Comparison of ENCODE assay signal across 28 cellular contexts in the genomic region with DNA sequence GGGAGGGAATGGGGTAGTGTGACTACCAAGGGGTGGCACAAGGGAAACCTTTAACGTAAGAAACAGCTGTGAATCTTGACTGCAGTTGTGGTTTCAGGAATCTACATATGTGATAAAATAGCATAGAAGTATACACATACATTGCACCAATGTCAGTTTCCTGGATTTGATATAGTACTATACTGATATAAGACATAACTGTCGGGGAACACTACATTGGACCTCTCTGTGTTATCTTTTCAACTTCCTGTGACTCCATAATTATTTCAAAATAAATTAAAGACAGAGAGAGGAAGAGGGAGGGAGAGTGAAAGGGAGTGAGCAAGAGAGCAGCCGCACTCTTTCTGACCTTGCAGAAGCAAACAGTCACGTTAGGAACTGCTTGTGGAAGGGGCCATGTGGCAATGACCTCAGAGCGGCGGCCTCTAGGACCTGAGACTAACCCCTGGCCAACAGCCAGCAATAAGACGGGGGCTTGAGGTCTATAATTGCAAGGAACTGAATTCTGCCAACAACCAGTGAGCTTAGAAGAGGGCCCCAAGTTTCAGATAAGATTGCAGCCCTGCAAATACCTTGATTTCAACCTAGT. TPM values are rescaled to one million over a fixed set of nuclear protein-coding genes. Genes with fewer than 3 reads are reported as not detected.
DNase-seq lines count a peak whose midpoint lies in the region; ATAC-seq, FAIRE-seq and TF ChIP-seq lines count a peak whose summit lies in the region.
"Had no signal": no experiment of that assay in that cellular context is flagged by ENCODE, and none has a peak within 500 bp of the region (broad histone marks: within the 10 kb centered on the region; RNA-seq: fewer than 3 reads in every experiment).

No MANE protein-coding gene starts in this region.

- peak; percentile 30 for DNase-seq in SKM-1 (lab: John Stamatoyannopoulos, UW; ENCODE audit: unreplicated experiment)
- peak; percentile 61 for DNase-seq in fibroblast of pulmonary artery (ENCODE audit: low read depth)
- peak; percentile 28 for DNase-seq in HepG2 (ENCODE audit: low spot score)
- DNase-seq in NCI-H69 (lab: John Stamatoyannopoulos, UW) = no peak
- DNase-seq in HK-2 (ENCODE audit: unreplicated experiment) = no peak
- DNase-seq in activated CD4-positive, alpha-beta T cell treated with anti-CD3 and anti-CD28 coated beads, Interleukin-2, amount 50 U/mL, for 1 hour = no peak
- no peak for DNase-seq in activated naive CD8-positive, alpha-beta T cell treated with anti-CD3 and anti-CD28 coated beads, Interleukin-2, amount 50 U/mL, for 24 hours
- DNase-seq: 8988T; ACHN; AML-193; BE2C; CD4-positive, alpha-beta T cell; CD8-positive, alpha-beta memory T cell; DMS 273 treated with DMSO at 0.1 percent for 48 hours; DMS79; EL; GDM1; GOT3; HFFc6 had no signal

- ATAC-seq in HepG2 = no peak
- ATAC-seq in activated naive CD8-positive, alpha-beta T cell treated with anti-CD3 and anti-CD28 coated beads, Interleukin-2, amount 50 U/mL, for 24 hours = no peak
- ATAC-seq: A549, GM12878 had no signal

- no peak overlapping the region for H3K9ac ChIP-seq in HepG2 (ENCODE audit: insufficient read depth, low read depth, low read length)
- H3K9ac ChIP-seq: BLaER1 treated with 17β-estradiol and CSF1 and Interleukin-3, amounts not matched to agents 10 nM and 100 nM had no signal

- no peaks in the 10 kb centered on the region for H4K20me1 ChIP-seq in HepG2 (ENCODE audit: insufficient read depth, low read length)

- peak overlapping the region; percentile 76 to 90 (median 81) for H3K27ac Mint-ChIP-seq in nephron
- no peak overlapping the region for H3K27ac Mint-ChIP-seq in activated naive CD8-positive, alpha-beta T cell treated with anti-CD3 and anti-CD28 coated beads, Interleukin-2, amount 50 U/mL, for 24 hours
- H3K27ac Mint-ChIP-seq: CD4-positive, alpha-beta T cell; CD8-positive, alpha-beta memory T cell; HFFc6 had no signal

- H3K4me2 ChIP-seq in HepG2 (ENCODE audit: low read depth, low read length) = peak overlapping the region; percentile 59
- H3K4me2 ChIP-seq: A549; BLaER1 treated with 17β-estradiol and CSF1 and Interleukin-3, amounts not matched to agents 10 nM and 100 nM had no signal

- TF ChIP-seq POLR2A in HepG2 (IDR thresholded peaks at IDR 0.05; ENCODE audit: insufficient read depth in 1 of 2, low read depth in 2 of 2, low read length in 2 of 2) = no peak

- no peaks in the 10 kb centered on the region for H3K79me2 ChIP-seq in HepG2 (ENCODE audit: insufficient read depth, low read length)

- peaks cover 61% of the 10 kb centered on the region for H3K4me1 ChIP-seq in HepG2 (ENCODE audit: insufficient read depth, low read length)
- H3K4me1 ChIP-seq: A549; BE2C; BLaER1 treated with 17β-estradiol and CSF1 and Interleukin-3, amounts not matched to agents 10 nM and 100 nM had no signal

- no peak for TF ChIP-seq RAD21 in HepG2 (CRISPR knock-in tag; IDR thresholded peaks at IDR 0.05)

- H3K27me3 ChIP-seq in HepG2 (ENCODE audit: control insufficient read depth in 1 of 2, insufficient read depth in 2 of 2, low read length in 2 of 2) = no peaks in the 10 kb centered on the region
- H3K27me3 ChIP-seq: BE2C had no signal

- no peaks in the 10 kb centered on the region for H3K36me3 Mint-ChIP-seq in nephron (ENCODE audit: low read depth)
- H3K36me3 Mint-ChIP-seq in activated naive CD8-positive, alpha-beta T cell treated with anti-CD3 and anti-CD28 coated beads, Interleukin-2, amount 50 U/mL, for 24 hours (ENCODE audit: low read depth) = no peaks in the 10 kb centered on the region
- H3K36me3 Mint-ChIP-seq: CD14-positive monocyte; CD8-positive, alpha-beta memory T cell had no signal

- POLR2A ChIA-PET in HepG2 (lab: Yijun Ruan, JAX) = interaction anchor here (1.2 kb wide), 1 partner anchor 50 kb away, joined by 3 read pairs; no protein-coding TSS in a partner anchor

- H3K36me3 ChIP-seq in HepG2 (replicated peaks in 1 of 2; ENCODE audit: control insufficient read depth in 1 of 2, insufficient read depth in 2 of 2, low read length in 2 of 2) = no peaks in the 10 kb centered on the region
- H3K36me3 ChIP-seq: BE2C; BLaER1 treated with 17β-estradiol and CSF1 and Interleukin-3, amounts not matched to agents 10 nM and 100 nM; HAP-1 had no signal

- no peak overlapping the region for H2AFZ ChIP-seq in HepG2 (ENCODE audit: low read length)

- peaks cover 35% of the 10 kb centered on the region for H3K4me1 Mint-ChIP-seq in nephron
- no peaks in the 10 kb centered on the region for H3K4me1 Mint-ChIP-seq in activated naive CD8-positive, alpha-beta T cell treated with anti-CD3 and anti-CD28 coated beads, Interleukin-2, amount 50 U/mL, for 24 hours
- H3K4me1 Mint-ChIP-seq: CD8-positive, alpha-beta memory T cell had no signal

- H3K4me3 ChIP-seq in fibroblast of pulmonary artery (replicated peaks; ENCODE audit: low read depth, low read length) (no peak overlapping the region), HepG2 (replicated peaks in 1 of 3; ENCODE audit: insufficient read depth in 1 of 3, low read depth in 2 of 3, low read length in 3 of 3) (peak overlapping the region; percentile 10 to 42 (median 37); a peak in 2 of 6 replicates)
- H3K4me3 ChIP-seq: A549; BLaER1 treated with 17β-estradiol and CSF1 and Interleukin-3, amounts not matched to agents 10 nM and 100 nM; GM12878; HAP-1 had no signal

- H3K4me3 Mint-ChIP-seq in nephron = peak overlapping the region in 1 of 3 experiments; percentile 15
- H3K4me3 Mint-ChIP-seq in activated naive CD8-positive, alpha-beta T cell treated with anti-CD3 and anti-CD28 coated beads, Interleukin-2, amount 50 U/mL, for 24 hours = no peak overlapping the region
- H3K4me3 Mint-ChIP-seq: CD14-positive monocyte; CD4-positive, alpha-beta T cell; CD8-positive, alpha-beta memory T cell; HFFc6 had no signal

- no peaks in the 10 kb centered on the region for H3K27me3 Mint-ChIP-seq in nephron (ENCODE audit: low read depth)
- no peaks in the 10 kb centered on the region for H3K27me3 Mint-ChIP-seq in activated naive CD8-positive, alpha-beta T cell treated with anti-CD3 and anti-CD28 coated beads, Interleukin-2, amount 50 U/mL, for 24 hours
- H3K27me3 Mint-ChIP-seq: CD4-positive, alpha-beta T cell had no signal

- FAIRE-seq in HepG2 (lab: Jason Lieb, UNC) = peak; percentile 73
- FAIRE-seq: A549, D721Med, GM12878, GM18507, H54 had no signal

- TF ChIP-seq EP300 in HepG2 (IDR thresholded peaks at IDR 0.05; ENCODE audit: low read depth in 2 of 2, low read length in 2 of 2) (no peak), HepG2 (CRISPR knock-in tag; IDR thresholded peaks at IDR 0.05; ENCODE audit: borderline replicate concordance) (no peak)

- H3K9me3 Mint-ChIP-seq in nephron = peaks cover 12% of the 10 kb centered on the region
- no peaks in the 10 kb centered on the region for H3K9me3 Mint-ChIP-seq in activated naive CD8-positive, alpha-beta T cell treated with anti-CD3 and anti-CD28 coated beads, Interleukin-2, amount 50 U/mL, for 24 hours
- H3K9me3 Mint-ChIP-seq: CD4-positive, alpha-beta T cell; HFFc6 had no signal

- WGBS in HepG2 (ENCODE audit: low lambda C conversion rate) = 13% methylated on average over 4 of the region's 7 CpGs

- H3K27ac ChIP-seq in HepG2 (ENCODE audit: extremely low read length, insufficient read depth, low read length) = no peak overlapping the region
- H3K27ac ChIP-seq: A549; BLaER1 treated with 17β-estradiol and CSF1 and Interleukin-3, amounts not matched to agents 10 nM and 100 nM had no signal

- intact Hi-C loops in HepG2 (cut with micrococcal nuclease; ENCODE audit: unreplicated experiment) = no loop called here

- TF ChIP-seq CTCF in fibroblast of pulmonary artery (IDR thresholded peaks at IDR 0.05; ENCODE audit: low read length, missing control alignments) (no peak), HepG2 (CRISPR knock-in tag; IDR thresholded peaks at IDR 0.05) (no peak), nephron (IDR thresholded peaks at IDR 0.05; ENCODE audit: unreplicated experiment in 3 of 3) (no peak)

- CTCF ChIA-PET in HepG2 (lab: Yijun Ruan, JAX; ENCODE audit: low intra/inter-chr PET ratio, low total read pairs) = no interaction called here

- H3K9me3 ChIP-seq in HepG2 (ENCODE audit: low read length) = no peaks in the 10 kb centered on the region
- H3K9me3 ChIP-seq: A549, BE2C, HAP-1 had no signal

- BruUV-seq in HepG2 (replicated peaks; lab: Mats Ljungman, UMichigan) = no TSS peak

- in situ Hi-C loops in HepG2 (cut with HindIII; ENCODE audit: extremely low pct_ligation_motif_present, low pct_unique_long_range_greater_than_20kb) = no loop called here

TF ChIP-seq in HepG2, 621 proteins besides CTCF, POLR2A, EP300 and RAD21 (continues in another document):
- TF ChIP-seq ZNF180 (CRISPR knock-in tag; IDR thresholded peaks at IDR 0.05; ENCODE audit: borderline replicate concordance, low read depth) (no peak), ZNF432 (CRISPR knock-in tag; IDR thresholded peaks at IDR 0.05; ENCODE audit: borderline replicate concordance) (no peak), FOSL2 (CRISPR knock-in tag; IDR thresholded peaks at IDR 0.05) (0 out of 2 replicates have a peak, but pooled peaks have one; percentile 6)
- TF ChIP-seq, protein P1, sequence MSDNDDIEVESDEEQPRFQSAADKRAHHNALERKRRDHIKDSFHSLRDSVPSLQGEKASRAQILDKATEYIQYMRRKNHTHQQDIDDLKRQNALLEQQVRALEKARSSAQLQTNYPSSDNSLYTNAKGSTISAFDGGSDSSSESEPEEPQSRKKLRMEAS (IDR thresholded peaks at IDR 0.05) = 0 out of 2 replicates have a peak, but pooled peaks have one; percentile 38

RNA-seq across cellular contexts. Expression of a gene that starts 47.4 kb away (rescaled TPM):
- 3.0 and 4.0 TPM in 2 replicates for total RNA-seq in HepG2 (2016; rRNA removed; fragmentation: Illumina TruSeq; extraction: Trizol)
- 0.51 and 0.53 TPM in 2 replicates for total RNA-seq in HepG2 (2016; cell fraction: cytosol; rRNA removed; fragmentation: Illumina TruSeq; extraction: Trizol; ENCODE audit: low read depth)
- total RNA-seq in HepG2 (2016; cell fraction: insoluble cytoplasmic fraction; rRNA removed; fragmentation: Illumina TruSeq; extraction: Trizol) = 2.9 and 4.3 TPM in 2 replicates
- total RNA-seq in HepG2 (2016; cell fraction: membrane; rRNA removed; fragmentation: Illumina TruSeq; extraction: Trizol) = 2.2 and 2.4 TPM in 2 replicates
- 2.8 and 3.2 TPM in 2 replicates for total RNA-seq in HepG2 (2016; cell fraction: nucleus; rRNA removed; fragmentation: Illumina TruSeq; extraction: Trizol)
- 2.2 and 2.3 TPM in 2 replicates for polyA plus RNA-seq in HepG2 (2011; rRNA removed)
- 1.9 and 2.0 TPM in 2 replicates for polyA plus RNA-seq in HepG2 (2011; cell fraction: cytosol; rRNA removed)
- 1.9 and 2.1 TPM in 2 replicates for polyA plus RNA-seq in HepG2 (2011; cell fraction: nucleus; rRNA removed)
- 2.1 and 3.3 TPM in 2 replicates for polyA plus RNA-seq in HepG2 (2012)
- 0.44 TPM in 2 replicates for polyA plus RNA-seq in HepG2 (2016; cell fraction: cytosol; fragmentation: Illumina TruSeq; extraction: Trizol; ENCODE audit: low read depth)
- polyA plus RNA-seq in HepG2 (2016; cell fraction: insoluble cytoplasmic fraction; fragmentation: Illumina TruSeq; extraction: Trizol; ENCODE audit: low read depth) = 4.5 and 5.5 TPM in 2 replicates
- polyA plus RNA-seq in HepG2 (2016; cell fraction: membrane; fragmentation: Illumina TruSeq; extraction: Trizol; ENCODE audit: low read depth) = 1.8 and 2.0 TPM in 2 replicates
- 5.1 and 5.2 TPM in 2 replicates for polyA plus RNA-seq in HepG2 (2016; cell fraction: nucleus; fragmentation: Illumina TruSeq; extraction: Trizol; ENCODE audit: insufficient read depth, low read depth)
- 2.7 TPM in 1 of 2 replicates, not detected in the other for polyA minus RNA-seq in HepG2 (2011; rRNA and poly(A)+ RNA removed; ENCODE audit: low replicate concordance)
- polyA minus RNA-seq in HepG2 (2011; cell fraction: cytosol; rRNA and poly(A)+ RNA removed) = 1.5 and 1.8 TPM in 2 replicates
- 1.7 TPM in 2 replicates for polyA minus RNA-seq in HepG2 (2011; cell fraction: nucleus; rRNA and poly(A)+ RNA removed)
- total RNA-seq: CD4-positive, alpha-beta T cell; GM12878; HFFc6 had no signal
- polyA plus RNA-seq: CD14-positive monocyte; CD8-positive, alpha-beta memory T cell; GM12878 had no signal

Comparison
In these comparisons a context has a peak if more than half of its experiments do, and no peak if none do; other contexts are left out.
1. DNase-seq: peak in SKM-1 (single experiment), fibroblast of pulmonary artery (single experiment) and HepG2 (single experiment); none in NCI-H69 (single experiment), HK-2 (single experiment), activated CD4-positive, alpha-beta T cell treated with anti-CD3 and anti-CD28 coated beads, Interleukin-2, amount 50 U/mL, for 1 hour (single experiment) and activated naive CD8-positive, alpha-beta T cell treated with anti-CD3 and anti-CD28 coated beads, Interleukin-2, amount 50 U/mL, for 24 hours (single experiment).